Comparison of ENCODE assay signal across 26 cellular contexts in genomic region chr5:169606279-169606678, GRCh38. TPM values are rescaled to one million over a fixed set of nuclear protein-coding genes. Genes with fewer than 3 reads are reported as not detected.
"Had no signal": no experiment of that assay in that cellular context is flagged by ENCODE, and none has a peak within 500 bp of the region (broad histone marks: within the 10 kb centered on the region; RNA-seq: fewer than 3 reads in every experiment).

No MANE protein-coding gene starts in this region.

- H3K4me3 ChIP-seq: hepatocyte, left ventricle myocardium inferior, lung, neural progenitor cell, pancreas, smooth muscle cell, testis, tibial nerve, upper lobe of right lung, vagina had no signal

- H3K27ac Mint-ChIP-seq: neural progenitor cell; progenitor cell of endocrine pancreas; stimulated activated effector memory CD8-positive, alpha-beta T cell treated with anti-CD3 and anti-CD28 coated beads, Interleukin-12 subunit alpha, Interleukin-12 subunit beta, amount 100 ng/mL, for 72 hours had no signal

- H3K9me3 Mint-ChIP-seq: neural progenitor cell had no signal

- H3K27ac ChIP-seq: foreskin keratinocyte, hepatocyte, left ventricle myocardium inferior, neural progenitor cell, pancreas, testis, tibial nerve, upper lobe of right lung, vagina had no signal

- H3K27me3 ChIP-seq: foreskin keratinocyte, hepatocyte, neural progenitor cell, pancreas, testis, tibial nerve, upper lobe of right lung, vagina had no signal

- H3K4me1 Mint-ChIP-seq: neural progenitor cell; stimulated activated effector memory CD8-positive, alpha-beta T cell treated with anti-CD3 and anti-CD28 coated beads, Interleukin-12 subunit alpha, Interleukin-12 subunit beta, amount 100 ng/mL, for 72 hours had no signal

- ATAC-seq: foreskin keratinocyte; left cardiac atrium; natural killer cell treated with Interleukin-12 subunit alpha and Interleukin-12 subunit beta and Interleukin-15 and Interleukin-18, amount 100 ng/mL, for 72 hours; pancreas; right cardiac atrium; stimulated activated effector memory CD8-positive, alpha-beta T cell treated with anti-CD3 and anti-CD28 coated beads, Interleukin-12 subunit alpha, Interleukin-12 subunit beta, amount 100 ng/mL, for 72 hours; stimulated activated naive CD8-positive, alpha-beta T cell treated with anti-CD3 and anti-CD28 coated beads, Interleukin-15, Interleukin-2, amounts not matched to agents 100 U/mL and 50 U/mL, for 24 hours; upper lobe of right lung had no signal

- H3K27me3 Mint-ChIP-seq: progenitor cell of endocrine pancreas had no signal

- H3K9me3 ChIP-seq: pancreas, testis, upper lobe of right lung, vagina had no signal

- H3K4me1 ChIP-seq: foreskin keratinocyte, left ventricle myocardium inferior, neural progenitor cell, pancreas, testis, tibial nerve, upper lobe of right lung, vagina had no signal

- H3K4me3 Mint-ChIP-seq: natural killer cell treated with Interleukin-12 subunit alpha and Interleukin-12 subunit beta and Interleukin-15 and Interleukin-18, amount 100 ng/mL, for 72 hours; neural progenitor cell; stimulated activated effector memory CD8-positive, alpha-beta T cell treated with anti-CD3 and anti-CD28 coated beads, Interleukin-12 subunit alpha, Interleukin-12 subunit beta, amount 100 ng/mL, for 72 hours had no signal

- H3K36me3 ChIP-seq: vagina had no signal

- DNase-seq: dermis blood vessel endothelial cell; erythroblast; foreskin keratinocyte; head of caudate nucleus; kidney; left cardiac atrium; left ventricle myocardium inferior; mesenchymal stem cell; midbrain; nucleus accumbens; pancreas; right cardiac atrium; stimulated activated CD4-positive, alpha-beta T cell treated with anti-CD3 and anti-CD28 coated beads, Interleukin-4, amount 100 ng/mL, for 1 hour; stimulated activated CD8-positive, alpha-beta memory T cell treated with anti-CD3 and anti-CD28 coated beads, Interleukin-4, amount 100 ng/mL, for 48 hours; stimulated activated naive CD8-positive, alpha-beta T cell treated with anti-CD3 and anti-CD28 coated beads, Interleukin-15, Interleukin-2, amounts not matched to agents 100 U/mL and 50 U/mL, for 24 hours; testis; upper lobe of right lung had no signal

RNA-seq across cellular contexts. Expression of gene DOCK2, which starts 30.8 kb away (rescaled TPM):
- total RNA-seq: progenitor cell of endocrine pancreas had no signal
- polyA plus RNA-seq: hepatocyte had no signal
